Comparison of ENCODE assay signal across 8 cellular contexts in genomic region chr15:88274534-88275460, GRCh38. TPM values are rescaled to one million over a fixed set of nuclear protein-coding genes. Genes with fewer than 3 reads are reported as not detected.
DNase-seq lines count a peak whose midpoint lies in the region; ATAC-seq, FAIRE-seq and TF ChIP-seq lines count a peak whose summit lies in the region.

No MANE protein-coding gene starts in this region.

- CTCF ChIA-PET in GM12878 (lab: Yijun Ruan, JAX), result interaction anchor here (0.6 to 5.9 kb wide), 8 partner anchors 9 to 450 kb away, joined by 3 to 42 read pairs (median 4); no protein-coding TSS in a partner anchor

- no peaks in the 10 kb centered on the region for H3K9me3 ChIP-seq in GM12878 (replicated peaks; ENCODE audit: control insufficient read depth, insufficient read depth, low read length)

- no peak overlapping the region for H3K27ac ChIP-seq in GM12878 (ENCODE audit: control insufficient read depth, insufficient read depth)

- no peaks in the 10 kb centered on the region for H3K36me3 ChIP-seq in GM12878 (ENCODE audit: control insufficient read depth in 2 of 2, insufficient read depth in 2 of 2, low read length in 1 of 2)

- intact Hi-C loops in GM12878 (cut with micrococcal nuclease; ENCODE audit: unreplicated experiment), result no loop called here

- no peak overlapping the region for H3K4me2 ChIP-seq in GM12878 (ENCODE audit: control insufficient read depth, insufficient read depth)

- no TSS peak for BruUV-seq in GM12878 (replicated peaks; lab: Mats Ljungman, UMichigan)

- H3K4me3 ChIP-seq in GM12878, result no peak overlapping the region

- H2AFZ ChIP-seq in GM12878 (ENCODE audit: control insufficient read depth, low read depth, low read length), result no peak overlapping the region

- SMC1A ChIA-PET in GM12878 (lab: Charles Lee; ENCODE audit: uncharacterized antibody, unreplicated experiment), result interaction anchor here (1.5 to 2.0 kb wide), 2 partner anchors 9 to 27 kb away, joined by 4 to 6 read pairs; no protein-coding TSS in a partner anchor

- H3K79me2 ChIP-seq in GM12878 (ENCODE audit: control insufficient read depth, insufficient read depth, low read length), result no peaks in the 10 kb centered on the region

- no peaks in the 10 kb centered on the region for H3K4me1 ChIP-seq in GM12878 (ENCODE audit: control insufficient read depth, insufficient read depth, low read length)

- no peaks in the 10 kb centered on the region for H4K20me1 ChIP-seq in GM12878 (ENCODE audit: control insufficient read depth, insufficient read depth)

- ATAC-seq in GM19455 (IDR thresholded peaks at IDR 0.05; ENCODE audit: unreplicated experiment) (peak; percentile 85), GM12878 (peak; percentile 94)

- H3K27me3 ChIP-seq in GM12878 (replicated peaks in 1 of 2; ENCODE audit: control insufficient read depth in 2 of 2, insufficient read depth in 2 of 2, low read length in 1 of 2), result no peaks in the 10 kb centered on the region; a peak in 2 of 4 replicates

- RAD21 ChIA-PET in GM12878 (lab: Charles Lee; ENCODE audit: unreplicated experiment), result interaction anchor here (1.0 kb wide), 1 partner anchor 17 kb away, joined by 4 read pairs; no protein-coding TSS in a partner anchor

- POLR2A ChIA-PET in GM12878 (lab: Charles Lee), result no interaction called here

- H3K9ac ChIP-seq in GM12878 (ENCODE audit: control insufficient read depth, insufficient read depth, low read length), result no peak overlapping the region

- peak; percentile 58 for TF ChIP-seq RAD21 in GM12878 (IDR thresholded peaks at IDR 0.05; ENCODE audit: insufficient read depth, low read depth, low read length)

- DNase-seq in D721Med (ENCODE audit: insufficient read length, low spot score) (peak; percentile 66), HTR-8/SVneo (ENCODE audit: insufficient read length, low spot score) (peak; percentile 70), T-helper 2 cell (peak in 3 of 5 experiments; percentile 18 to 43 (median 41)), GM12878 (ENCODE audit: low read depth, low spot score) (no peak), inferior parietal cortex (ENCODE audit: extremely low spot score) (peak; percentile 88), NCI-H187 treated with DMSO at 0.1 percent for 48 hours (lab: John Stamatoyannopoulos, UW) (no peak)
- peak; percentile 15 to 51 (median 46) for DNase-seq in stimulated activated CD4-positive, alpha-beta T cell treated with anti-CD3 and anti-CD28 coated beads, Interleukin-1b, Interleukin-23, amount 100 ng/mL, for 24 hours (ENCODE audit: low read depth in 4 of 4, low spot score in 1 of 4)

- in situ Hi-C loops in GM12878 (cut with MboI), result no loop called here

- no peak for TF ChIP-seq POLR2A in GM12878 (IDR thresholded peaks at IDR 0.05; ENCODE audit: low read depth, low read length)

- TF ChIP-seq EP300 in GM12878 (IDR thresholded peaks at IDR 0.05; ENCODE audit: borderline replicate concordance in 1 of 2, control insufficient read depth in 1 of 2, low read depth in 2 of 2, low read length in 2 of 2), result no peak

- TF ChIP-seq CTCF in D721Med (IDR thresholded peaks at IDR 0.05; ENCODE audit: insufficient read depth, missing control alignments) (peak; percentile 86), GM12878 (IDR thresholded peaks at IDR 0.05 in 2 of 3, conservative IDR thresholded peaks at IDR 0.05 in 1 of 3; ENCODE audit: control insufficient read depth in 2 of 3, extremely low read depth in 1 of 3, insufficient read depth in 1 of 3, low read depth in 3 of 3, low read length in 3 of 3) (peak; percentile 76 to 90 (median 88))

- FAIRE-seq in D721Med (lab: Jason Lieb, UNC) (no peak), HTR-8/SVneo (lab: Jason Lieb, UNC) (peak; percentile 69), GM12878 (lab: Jason Lieb, UNC) (peak; percentile 93)

- 19% methylated on average over 11 of the region's 11 CpGs for WGBS in GM12878 (ENCODE audit: insufficient coverage, insufficient replicate concordance, low lambda C conversion rate, missing lambda C conversion rate)

TF ChIP-seq in GM12878, 131 proteins besides CTCF, POLR2A, EP300 and RAD21:
- TF ChIP-seq IRF5 (IDR thresholded peaks at IDR 0.05; ENCODE audit: borderline replicate concordance) (no peak), SMC3 (IDR thresholded peaks at IDR 0.05; ENCODE audit: borderline replicate concordance, low read length) (peak; percentile 39; the same call in 1 of the 2 replicates), SP1 (IDR thresholded peaks at IDR 0.05; ENCODE audit: low read depth, low read length) (no peak), POLR2AphosphoS2 (IDR thresholded peaks at IDR 0.05; ENCODE audit: low read depth, low read length) (no peak), NR2C1 (IDR thresholded peaks at IDR 0.05) (no peak)
TF ChIP-seq in GM12878: peak in this region for 1.

RNA-seq across cellular contexts. Expression of gene NTRK3, which starts 18.3 kb away (rescaled TPM):
- not detected in 2 replicates for total RNA-seq in GM12878 (2013; cell fraction: nucleolus; rRNA removed)
- not detected in 2 replicates for total RNA-seq in GM12878 (2014; rRNA removed)
- total RNA-seq in GM12878 (2014; rRNA removed; fragmentation: Illumina TruSeq; extraction: Trizol), result not detected in 2 replicates
- total RNA-seq in GM12878 (2021), result not detected in 2 replicates
- not detected for polyA plus RNA-seq in GM12878 (2011; ENCODE audit: low read depth)
- polyA plus RNA-seq in GM12878 (2011; rRNA removed), result not detected in 2 replicates
- polyA plus RNA-seq in GM12878 (2011; cell fraction: cytosol; rRNA removed), result not detected in 2 replicates
- polyA plus RNA-seq in GM12878 (2011; cell fraction: nucleus; rRNA removed), result not detected in 2 replicates
- polyA plus RNA-seq in GM12878 (2012), result not detected in 2 replicates
- polyA plus RNA-seq in GM12878 (2014; fragmentation: Illumina TruSeq; extraction: Trizol), result not detected in 2 replicates
- polyA plus RNA-seq in GM12878 (2014; fragmentation: Nextera tagmentation; extraction: Ambion mirVana), result not detected
- polyA plus RNA-seq in GM12878 (2014; rRNA removed), result not detected in 2 replicates
- not detected for polyA plus RNA-seq in GM12878 (2016; fragmentation: Nextera tagmentation; extraction: Ambion mirVana)
- polyA minus RNA-seq in GM12878 (2011; rRNA and poly(A)+ RNA removed), result not detected in 2 replicates
- polyA minus RNA-seq in GM12878 (2011; cell fraction: cytosol; rRNA and poly(A)+ RNA removed), result not detected in 2 replicates
- polyA minus RNA-seq in GM12878 (2011; cell fraction: nucleus; rRNA and poly(A)+ RNA removed), result not detected in 2 replicates

Comparison
In these comparisons a context has a peak if more than half of its experiments do, and no peak if none do; other contexts are left out.
1. DNase-seq: peak in D721Med (single experiment), HTR-8/SVneo (single experiment), T-helper 2 cell (3 of 5), inferior parietal cortex (single experiment) and stimulated activated CD4-positive, alpha-beta T cell treated with anti-CD3 and anti-CD28 coated beads, Interleukin-1b, Interleukin-23, amount 100 ng/mL, for 24 hours (4 of 4); none in GM12878 (single experiment) and NCI-H187 treated with DMSO at 0.1 percent for 48 hours (single experiment).